ENCODE assay signal across 22 cellular contexts in the genomic region with DNA sequence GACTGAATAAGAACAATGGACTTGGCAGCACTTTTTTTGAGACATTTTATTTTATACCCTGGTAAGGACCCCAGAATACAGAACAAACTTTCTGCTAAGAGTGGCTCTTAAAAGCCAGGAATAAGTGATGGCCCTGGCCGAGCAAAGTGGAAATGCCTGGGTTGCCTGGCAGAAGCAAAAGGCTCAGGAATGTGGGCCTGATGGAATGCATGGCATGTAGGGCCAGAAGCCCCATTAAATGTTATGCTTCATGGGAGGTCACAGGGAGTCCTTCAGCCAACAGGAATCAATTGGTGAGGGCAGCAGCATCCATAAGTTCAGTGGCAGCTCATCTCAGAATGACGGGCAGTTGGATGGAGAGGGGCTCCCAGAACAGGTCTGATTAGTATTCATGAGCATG.
DNase-seq lines count a peak whose midpoint lies in the region; ATAC-seq, FAIRE-seq and TF ChIP-seq lines count a peak whose summit lies in the region.
"Had no signal": no experiment of that assay in that cellular context is flagged by ENCODE, and none has a peak within 500 bp of the region (broad histone marks: within the 10 kb centered on the region; RNA-seq: fewer than 3 reads in every experiment).

No MANE protein-coding gene starts in this region.

- intact Hi-C loops in cardiac septum (cut with DNase I), result no loop called here

- no peak overlapping the region for H3K4me3 ChIP-seq in cardiac muscle cell
- H3K4me3 ChIP-seq in astrocyte (ENCODE audit: insufficient read depth, low read depth, low read length), result no peak overlapping the region
- H3K4me3 ChIP-seq: lung, thoracic aorta had no signal

- H4K20me1 ChIP-seq in astrocyte (ENCODE audit: insufficient read depth, low read length), result no peaks in the 10 kb centered on the region

- H3K27me3 ChIP-seq in cardiac muscle cell, result no peaks in the 10 kb centered on the region
- H3K27me3 ChIP-seq in astrocyte (ENCODE audit: insufficient read depth, low read length), result no peaks in the 10 kb centered on the region

- H3K4me3 Mint-ChIP-seq in astrocyte (ENCODE audit: unreplicated experiment), result no peak overlapping the region
- H3K4me3 Mint-ChIP-seq: activated naive CD8-positive, alpha-beta T cell treated with anti-CD3 and anti-CD28 coated beads, Interleukin-2, amount 10 ng/mL, durations not matched to agents 7 days and 5 days; activated T-cell treated with anti-CD3 and anti-CD28 coated beads, Interleukin-2, amount 50 U/mL, for 72 hours; nephron; T-helper 2 cell treated with Interferon-gamma antibody and Interleukin-4, amounts not matched to agents 5 μg/mL and 100 μg/mL, for 36 hours had no signal

- H3K4me1 ChIP-seq in cardiac muscle cell (ENCODE audit: low read depth), result no peaks in the 10 kb centered on the region
- H3K4me1 ChIP-seq in astrocyte (ENCODE audit: insufficient read depth, low read length), result no peaks in the 10 kb centered on the region

- peak overlapping the region; percentile 15 for H3K27ac Mint-ChIP-seq in astrocyte (ENCODE audit: unreplicated experiment)
- H3K27ac Mint-ChIP-seq: activated naive CD8-positive, alpha-beta T cell treated with anti-CD3 and anti-CD28 coated beads, Interleukin-2, amount 10 ng/mL, durations not matched to agents 7 days and 5 days; activated T-cell treated with anti-CD3 and anti-CD28 coated beads, Interleukin-2, amount 50 U/mL, for 72 hours; nephron; T-helper 2 cell treated with Interferon-gamma antibody and Interleukin-4, amounts not matched to agents 5 μg/mL and 100 μg/mL, for 36 hours had no signal

- no peaks in the 10 kb centered on the region for H3K36me3 Mint-ChIP-seq in astrocyte (ENCODE audit: low read depth, unreplicated experiment)
- H3K36me3 Mint-ChIP-seq: activated naive CD8-positive, alpha-beta T cell treated with anti-CD3 and anti-CD28 coated beads, Interleukin-2, amount 10 ng/mL, durations not matched to agents 7 days and 5 days had no signal

- H3K27ac ChIP-seq in cardiac muscle cell (no peak overlapping the region), astrocyte (ENCODE audit: low read depth, low read length) (no peak overlapping the region)
- H3K27ac ChIP-seq: 22Rv1, C4-2B, thoracic aorta had no signal

- H3K79me2 ChIP-seq in astrocyte (ENCODE audit: insufficient read depth, low read length), result no peaks in the 10 kb centered on the region

- H3K27me3 Mint-ChIP-seq in astrocyte (ENCODE audit: low read depth, unreplicated experiment), result no peaks in the 10 kb centered on the region
- H3K27me3 Mint-ChIP-seq: activated naive CD8-positive, alpha-beta T cell treated with anti-CD3 and anti-CD28 coated beads, Interleukin-2, amount 10 ng/mL, durations not matched to agents 7 days and 5 days had no signal

- H3K4me2 ChIP-seq in astrocyte (ENCODE audit: low read length), result no peak overlapping the region

- no peak overlapping the region for H3K9ac ChIP-seq in astrocyte (ENCODE audit: low read length)

- ATAC-seq in GM19351 (IDR thresholded peaks at IDR 0.05; ENCODE audit: unreplicated experiment), result no peak
- ATAC-seq: activated T-cell treated with anti-CD3 and anti-CD28 coated beads, Interleukin-2, amount 50 U/mL, for 72 hours; esophagus mucosa had no signal

- no peak overlapping the region for H2AFZ ChIP-seq in astrocyte (ENCODE audit: low read depth, low read length)

- no peaks in the 10 kb centered on the region for H3K36me3 ChIP-seq in cardiac muscle cell
- no peaks in the 10 kb centered on the region for H3K36me3 ChIP-seq in astrocyte (ENCODE audit: insufficient read depth, low read length)
- H3K36me3 ChIP-seq: thoracic aorta had no signal

- no peaks in the 10 kb centered on the region for H3K9me3 Mint-ChIP-seq in astrocyte (ENCODE audit: unreplicated experiment)
- H3K9me3 Mint-ChIP-seq: activated naive CD8-positive, alpha-beta T cell treated with anti-CD3 and anti-CD28 coated beads, Interleukin-2, amount 10 ng/mL, durations not matched to agents 7 days and 5 days; activated T-cell treated with anti-CD3 and anti-CD28 coated beads, Interleukin-2, amount 50 U/mL, for 72 hours; nephron had no signal

- DNase-seq in cardiac muscle cell (ENCODE audit: low read depth in 1 of 2, low spot score in 1 of 2) (peak; percentile 25 to 56), cardiac septum (ENCODE audit: low spot score) (no peak), astrocyte (ENCODE audit: low read depth) (peak; percentile 27), kidney tubule cell (ENCODE audit: low spot score) (peak; percentile 66), urothelium cell line (ENCODE audit: low spot score) (peak; percentile 58), mesenteric fat pad (ENCODE audit: low spot score) (no peak), NCI-H1092 (lab: John Stamatoyannopoulos, UW) (no peak)
- DNase-seq: activated naive CD8-positive, alpha-beta T cell treated with anti-CD3 and anti-CD28 coated beads, Interleukin-2, amount 10 ng/mL, durations not matched to agents 7 days and 5 days; activated T-cell treated with anti-CD3 and anti-CD28 coated beads, Interleukin-2, amount 50 U/mL, for 72 hours; NCI-H1092 treated with DMSO at 0.1 percent for 48 hours; NCI-H2107; OCI-M1; SHP77 treated with DMSO at 0.1 percent for 48 hours; stimulated activated CD4-positive, alpha-beta T cell treated with anti-CD3 and anti-CD28 coated beads, Interleukin-12 subunit alpha, Interleukin-12 subunit beta, amount 100 ng/mL, for 4 hours had no signal

- FAIRE-seq in astrocyte (lab: Jason Lieb, UNC) (no peak), urothelium cell line (lab: Jason Lieb, UNC) (no peak)

- H3K9me3 ChIP-seq in cardiac muscle cell (ENCODE audit: low read depth) (no peaks in the 10 kb centered on the region), astrocyte (ENCODE audit: insufficient read depth, low read depth, low read length) (no peaks in the 10 kb centered on the region)
- H3K9me3 ChIP-seq: thoracic aorta had no signal

- TF ChIP-seq CTCF in cardiac muscle cell (IDR thresholded peaks at IDR 0.05; ENCODE audit: low read depth, low read length) (no peak), astrocyte (IDR thresholded peaks at IDR 0.05; ENCODE audit: insufficient read depth, low read depth, low read length) (no peak)

- H3K4me1 Mint-ChIP-seq in astrocyte (ENCODE audit: low read depth, unreplicated experiment), result peaks cover 23% of the 10 kb centered on the region
- H3K4me1 Mint-ChIP-seq: activated naive CD8-positive, alpha-beta T cell treated with anti-CD3 and anti-CD28 coated beads, Interleukin-2, amount 10 ng/mL, durations not matched to agents 7 days and 5 days; nephron had no signal

Comparison
In these comparisons a context has a peak if more than half of its experiments do, and no peak if none do; other contexts are left out.
1. DNase-seq: peak in cardiac muscle cell (2 of 2), astrocyte (single experiment), kidney tubule cell (single experiment) and urothelium cell line (single experiment); none in cardiac septum (single experiment), mesenteric fat pad (single experiment) and NCI-H1092 (single experiment).